In the genomic region with DNA sequence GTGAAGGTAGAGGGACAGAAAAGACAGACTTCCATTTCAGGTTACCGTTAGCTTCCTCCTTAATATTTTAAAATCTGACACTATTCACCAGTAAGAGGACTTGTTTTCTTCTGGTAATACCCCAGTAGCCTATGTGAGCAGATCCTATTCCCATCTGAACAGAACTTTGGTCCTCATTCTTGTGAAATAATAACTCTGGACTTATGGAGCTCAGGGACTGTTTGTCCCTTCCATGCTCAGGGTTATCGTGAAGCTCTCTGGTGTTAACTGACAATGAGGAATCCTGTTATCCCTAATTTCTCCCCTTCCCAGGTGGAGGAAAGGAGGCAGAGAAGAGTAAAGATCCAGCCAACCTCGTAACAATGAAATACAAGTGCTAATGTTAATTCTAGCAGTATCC, we compare ENCODE assay signal across 24 cellular contexts. TPM values are rescaled to one million over a fixed set of nuclear protein-coding genes. Genes with fewer than 3 reads are reported as not detected.
"Had no signal": no experiment of that assay in that cellular context is flagged by ENCODE, and none has a peak within 500 bp of the region (broad histone marks: within the 10 kb centered on the region; RNA-seq: fewer than 3 reads in every experiment).

No MANE protein-coding gene starts in this region.

- DNase-seq: activated CD4-positive, alpha-beta memory T cell treated with anti-CD3 and anti-CD28 coated beads, Interleukin-2, amount 10 ng/mL, durations not matched to agents 7 days and 5 days; activated CD4-positive, alpha-beta T cell treated with anti-CD3 and anti-CD28 coated beads, Interleukin-2, amount 50 U/mL, for 1 hour; activated CD4-positive, CD25-positive, alpha-beta regulatory T cell; activated gamma-delta T cell treated with Interleukin-2 at 50 U/mL for 16 hours; activated naive CD4-positive, alpha-beta T cell treated with anti-CD3 and anti-CD28 coated beads, Interleukin-2, amount 10 ng/mL, durations not matched to agents 7 days and 5 days; activated naive CD8-positive, alpha-beta T cell treated with anti-CD3 and anti-CD28 coated beads for 36 hours; activated T-cell treated with anti-CD3 and anti-CD28 coated beads for 4 hours; activated T-cell treated with anti-CD3 and anti-CD28 coated beads, Interleukin-2, amount 50 U/mL, for 48 hours; caudate nucleus; Karpas-422; MM.1S; NCI-H1105; NCI-H1436; NCI-H1694 treated with DMSO at 0.1 percent for 48 hours; NCI-H2081; NCI-H510A treated with DMSO at 0.1 percent for 48 hours; NK-92 treated with Interleukin-12 subunit alpha and Interleukin-12 subunit beta, amount 100 ng/mL, for 24 hours; OCI-M1; SIG-M5; T-helper 1 cell had no signal

- H3K27ac ChIP-seq: VCaP had no signal

RNA-seq across cellular contexts. Expression of a gene that starts 47.0 kb away (rescaled TPM):
- total RNA-seq: activated CD4-positive, alpha-beta memory T cell treated with anti-CD3 and anti-CD28 coated beads, Interleukin-2, amount 10 ng/mL, durations not matched to agents 7 days and 5 days; activated CD8-positive, alpha-beta memory T cell treated with anti-CD3 and anti-CD28 coated beads for 36 hours; activated naive CD8-positive, alpha-beta T cell treated with anti-CD3 and anti-CD28 coated beads for 36 hours; activated T-helper 2 cell treated with anti-CD3 and anti-CD28 coated beads, Interferon-gamma antibody, Interleukin-2, Interleukin-4, amounts not matched to agents 10 μg/mL and 5 μg/mL and 100 μg/mL, durations not matched to agents 14 hours and 24 hours and 36 hours; T-helper 2 cell treated with Interferon-gamma antibody and Interleukin-4, amounts not matched to agents 100 ng/mL and 5 ng/mL, for 36 hours had no signal
